In genomic region chr2:44148997-44149396, GRCh38 we compare ENCODE assay signal across 28 cellular contexts.
"Had no signal": no experiment of that assay in that cellular context is flagged by ENCODE, and none has a peak within 500 bp of the region (broad histone marks: within the 10 kb centered on the region; RNA-seq: fewer than 3 reads in every experiment).

No MANE protein-coding gene starts in this region.

- H3K9me3 ChIP-seq: gastroesophageal sphincter, mucosa of descending colon, stomach, thyroid gland, upper lobe of left lung, vagina had no signal

- H3K4me3 ChIP-seq: gastroesophageal sphincter, mucosa of descending colon, stomach, thyroid gland, upper lobe of left lung, vagina had no signal

- H3K36me3 ChIP-seq: gastroesophageal sphincter, stomach, thyroid gland, upper lobe of left lung, vagina had no signal

- FAIRE-seq: endothelial cell of umbilical vein, keratinocyte had no signal

- H3K27me3 ChIP-seq: stomach, thyroid gland, upper lobe of left lung, vagina had no signal

- DNase-seq: activated CD4-positive, alpha-beta T cell treated with anti-CD3 and anti-CD28 coated beads for 1 hour; activated CD4-positive, alpha-beta T cell treated with anti-CD3 and anti-CD28 coated beads, Interleukin-2, amount 10 ng/mL, durations not matched to agents 7 days and 5 days; activated CD8-positive, alpha-beta T cell treated with anti-CD3 and anti-CD28 coated beads for 36 hours; activated gamma-delta T cell treated with Interleukin-2 at 50 U/mL for 16 hours; activated naive CD8-positive, alpha-beta T cell treated with anti-CD3 and anti-CD28 coated beads, Interleukin-2, amount 50 U/mL, for 24 hours; activated T-cell treated with anti-CD3 and anti-CD28 coated beads, Interleukin-2, amount 50 U/mL, for 4 hours; amygdala; caudate nucleus; cortex of kidney; effector memory CD8-positive, alpha-beta T cell; hippocampal formation; left cardiac atrium; left ventricle myocardium superior; mucosa of descending colon; right cardiac atrium; stimulated activated CD4-positive, alpha-beta T cell treated with anti-CD3 and anti-CD28 coated beads, Interleukin-15, amount 100 ng/mL, for 24 hours; stimulated activated CD4-positive, alpha-beta T cell treated with anti-CD3 and anti-CD28 coated beads, Interleukin-2, amount 100 ng/mL, for 24 hours; stimulated activated naive B cell treated with anti-CD40 and anti-IgM and Interleukin-4, amounts not matched to agents 10 μg/mL and 1 μg/mL and 100 μg/mL, for 72 hours; stomach; thyroid gland; upper lobe of left lung had no signal

- ATAC-seq: activated CD8-positive, alpha-beta T cell treated with anti-CD3 and anti-CD28 coated beads for 36 hours; activated naive CD8-positive, alpha-beta T cell treated with anti-CD3 and anti-CD28 coated beads, Interleukin-2, amount 50 U/mL, for 24 hours; activated T-cell treated with anti-CD3 and anti-CD28 coated beads, Interleukin-2, amount 50 U/mL, for 4 hours; activated T-helper 17 cell treated with anti-CD3 and anti-CD28 coated beads, Interleukin-2, amount 50 U/mL, for 72 hours; effector memory CD8-positive, alpha-beta T cell; gastroesophageal sphincter; left cardiac atrium; left ventricle myocardium superior; mucosa of descending colon; natural killer cell treated with Interleukin-12 subunit alpha and Interleukin-12 subunit beta and Interleukin-15 and Interleukin-18, amount 100 ng/mL, for 72 hours; right cardiac atrium; stimulated activated naive B cell treated with anti-CD40 and anti-IgM and Interleukin-4, amounts not matched to agents 10 μg/mL and 1 μg/mL and 100 μg/mL, for 72 hours; WTC11 had no signal

- H3K4me1 ChIP-seq: gastroesophageal sphincter, stomach, thyroid gland, upper lobe of left lung, vagina had no signal

- H3K27ac ChIP-seq: gastroesophageal sphincter, stomach, thyroid gland, upper lobe of left lung, vagina had no signal
